ENCODE assay signal across 16 cellular contexts in the genomic region with DNA sequence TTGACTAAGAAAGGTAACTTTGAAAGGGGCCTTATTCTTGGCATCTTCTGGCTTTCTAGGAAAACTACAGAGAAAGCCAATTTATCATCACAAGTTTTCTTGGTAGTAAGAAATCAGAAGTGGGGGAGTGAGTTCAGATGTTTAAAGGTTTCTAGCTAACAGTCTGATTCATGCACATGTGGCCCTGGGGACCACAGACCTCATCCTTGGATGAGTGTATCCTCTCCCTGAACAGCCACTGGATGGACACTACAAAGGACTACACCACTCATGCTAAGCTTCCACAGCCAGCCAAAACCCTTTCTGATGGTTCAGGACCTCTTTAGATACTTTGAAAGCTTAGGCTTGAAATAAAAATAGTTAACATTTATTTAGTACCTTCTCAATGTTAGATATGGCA.
"Had no signal": no experiment of that assay in that cellular context is flagged by ENCODE, and none has a peak within 500 bp of the region (broad histone marks: within the 10 kb centered on the region; RNA-seq: fewer than 3 reads in every experiment).

No MANE protein-coding gene starts in this region.

- H3K27ac ChIP-seq: esophagus muscularis mucosa, foreskin keratinocyte, neutrophil, testis had no signal

- H3K9me3 ChIP-seq: esophagus muscularis mucosa, neutrophil, testis, upper lobe of left lung had no signal

- H3K27me3 ChIP-seq: esophagus muscularis mucosa, foreskin keratinocyte, neutrophil, testis, upper lobe of left lung had no signal

- H3K4me3 ChIP-seq: esophagus muscularis mucosa, testis, upper lobe of left lung had no signal

- H3K36me3 ChIP-seq: esophagus muscularis mucosa, neutrophil, upper lobe of left lung had no signal

- DNase-seq: activated CD4-positive, alpha-beta T cell treated with anti-CD3 and anti-CD28 coated beads for 4 hours; activated effector memory CD4-positive, alpha-beta T cell treated with Interleukin-2 at 50 U/mL for 16 hours; amygdala; cortex of kidney; effector CD4-positive, alpha-beta T cell; foreskin keratinocyte; kidney glomerular epithelial cell; left ventricle myocardium superior; mesendoderm; natural killer cell; posterior cingulate gyrus; stimulated activated CD4-positive, alpha-beta T cell treated with anti-CD3 and anti-CD28 coated beads, Interleukin-4, amount 100 ng/mL, for 24 hours; testis; upper lobe of left lung had no signal

- ATAC-seq: foreskin keratinocyte, left ventricle myocardium superior, natural killer cell had no signal

- H3K4me1 ChIP-seq: esophagus muscularis mucosa, foreskin keratinocyte, testis, upper lobe of left lung had no signal
